Comparison of ENCODE assay signal across 17 cellular contexts in the genomic region with DNA sequence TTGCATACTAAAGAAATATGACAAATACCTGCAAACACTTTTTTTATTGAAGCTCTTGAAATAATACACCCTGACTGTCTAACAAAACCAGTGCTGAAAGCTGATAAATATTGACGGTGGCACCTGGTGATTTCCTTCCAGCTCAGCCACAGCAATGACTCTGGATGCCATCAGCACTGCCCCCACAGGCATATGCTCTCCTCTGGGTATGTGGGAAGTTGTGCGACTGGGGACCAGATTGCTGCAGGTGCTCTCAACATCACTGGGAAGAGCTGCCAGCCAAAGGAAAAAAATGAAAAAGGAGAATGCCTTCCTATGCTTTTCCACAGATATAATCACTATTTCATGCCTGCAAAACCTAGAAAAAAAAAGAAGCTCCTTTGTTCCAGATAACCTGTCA.
"Had no signal": no experiment of that assay in that cellular context is flagged by ENCODE, and none has a peak within 500 bp of the region (broad histone marks: within the 10 kb centered on the region; RNA-seq: fewer than 3 reads in every experiment).

No MANE protein-coding gene starts in this region.

- ATAC-seq: left lobe of liver; lower lobe of right lung; naive thymus-derived CD8-positive, alpha-beta T cell; stimulated activated naive B cell treated with anti-CD40 and anti-IgM and Interleukin-4, amounts not matched to agents 10 μg/mL and 1 μg/mL and 100 μg/mL, for 72 hours had no signal

- DNase-seq: activated CD4-positive, alpha-beta T cell treated with anti-CD3 and anti-CD28 coated beads for 4 hours; activated CD4-positive, alpha-beta T cell treated with anti-CD3 and anti-CD28 coated beads, Interleukin-2, amount 50 U/mL, for 48 hours; activated CD4-positive, CD25-positive, alpha-beta regulatory T cell; activated naive CD4-positive, alpha-beta T cell treated with Interleukin-2 at 50 U/mL for 16 hours; activated naive CD8-positive, alpha-beta T cell treated with anti-CD3 and anti-CD28 coated beads, Interleukin-2, amount 10 ng/mL, durations not matched to agents 7 days and 5 days; activated T-cell treated with anti-CD3 and anti-CD28 coated beads, Interleukin-2, amount 50 U/mL, for 48 hours; amniotic stem cell; effector CD4-positive, alpha-beta T cell; lower lobe of right lung; naive thymus-derived CD8-positive, alpha-beta T cell; stimulated activated CD4-positive, alpha-beta T cell treated with anti-CD3 and anti-CD28 coated beads, Interleukin-2, amount 100 ng/mL, for 48 hours; stimulated activated CD8-positive, alpha-beta memory T cell treated with anti-CD3 and anti-CD28 coated beads, Interleukin-4, amount 100 ng/mL, for 48 hours; stimulated activated naive B cell treated with anti-CD40 and anti-IgM and Interleukin-4, amounts not matched to agents 10 μg/mL and 1 μg/mL and 100 μg/mL, for 72 hours; T1000; testis; trophoblast cell had no signal
